In the genomic region with DNA sequence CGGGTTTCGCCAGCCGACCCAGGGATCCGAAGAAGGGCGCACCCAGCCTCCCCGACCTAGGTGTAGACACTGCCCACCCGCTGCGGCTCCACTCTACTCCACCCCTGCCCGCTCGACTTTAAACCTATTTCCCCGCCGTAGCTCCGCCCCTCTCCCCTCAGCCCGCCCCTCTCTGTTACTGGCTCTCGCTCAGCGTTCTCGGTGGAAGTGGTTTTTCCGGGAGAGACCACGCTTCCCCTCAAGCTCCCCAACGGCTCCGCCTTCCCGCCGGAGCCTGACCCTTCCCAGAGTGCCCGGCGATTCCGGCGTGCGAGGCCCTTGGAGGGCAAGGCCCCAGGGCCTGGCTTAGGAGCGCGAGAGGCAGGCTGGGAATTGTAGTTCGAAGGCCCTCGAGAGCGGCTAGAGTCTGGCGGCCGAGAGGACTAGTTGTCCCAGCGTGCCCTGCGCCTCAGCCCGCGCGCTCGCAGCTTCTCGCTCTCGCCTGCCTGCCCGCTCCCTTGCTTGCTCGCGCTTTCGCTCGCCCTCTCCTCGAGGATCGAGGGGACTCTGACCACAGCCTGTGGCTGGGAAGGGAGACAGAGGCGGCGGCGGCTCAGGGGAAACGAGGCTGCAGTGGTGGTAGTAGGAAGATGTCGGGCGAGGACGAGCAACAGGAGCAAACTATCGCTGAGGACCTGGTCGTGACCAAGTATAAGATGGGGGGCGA, we compare ENCODE assay signal across 8 cellular contexts. TPM values are rescaled to one million over a fixed set of nuclear protein-coding genes. Genes with fewer than 3 reads are reported as not detected.
A peak's percentile ranks its signal among the peaks of the same experiment; 100 is the strongest.
DNase-seq lines count a peak whose midpoint lies in the region; ATAC-seq and TF ChIP-seq lines count a peak whose summit lies in the region.

A gene (plus strand): TSS at position 451 of the 706 bp plus-strand sequence. CDS start 179 bp downstream, at position 630.

- TF ChIP-seq CTCF in KMS-11 (conservative IDR thresholded peaks at IDR 0.05; ENCODE audit: low read depth, low read length) (no peak; the same call in 1 of the 2 replicates), Peyer's patch (IDR thresholded peaks at IDR 0.05) (peak in 3 of 6 experiments; percentile 1 to 9 (median 8))

- H3K4me1 ChIP-seq in KMS-11 (ENCODE audit: low read depth, poor library complexity, severe bottlenecking) (peaks cover 32% of the 10 kb centered on the region), Peyer's patch (peaks cover 0 to 17% (median 8%) of the 10 kb centered on the region in 4 donors), muscle layer of duodenum (ENCODE audit: control insufficient read depth in 1 of 2, insufficient read depth in 2 of 2, low read length in 2 of 2) (peaks cover 10 to 28% of the 10 kb centered on the region in 2 donors)

- peak; percentile 98 for DNase-seq in DMS53 treated with DMSO at 0.1 percent for 48 hours (lab: John Stamatoyannopoulos, UW; ENCODE audit: unreplicated experiment)
- peak; percentile 97 to 99 (median 97) for DNase-seq in Peyer's patch
- DNase-seq in activated T-cell treated with anti-CD3 and anti-CD28 coated beads, Interleukin-2, amount 50 U/mL, for 48 hours: peak; percentile 99
- peak; percentile 96 for DNase-seq in stimulated activated CD8-positive, alpha-beta memory T cell treated with anti-CD3 and anti-CD28 coated beads, Interleukin-7, amount 100 ng/mL, for 4 hours (ENCODE audit: low read depth in 2 of 2)

- peak; percentile 79 to 96 for TF ChIP-seq POLR2A in Peyer's patch (IDR thresholded peaks at IDR 0.05)

- no peaks in the 10 kb centered on the region for H3K9me3 ChIP-seq in Peyer's patch
- no peaks in the 10 kb centered on the region for H3K9me3 ChIP-seq in muscle layer of duodenum (ENCODE audit: control insufficient read depth in 1 of 2, low read length in 2 of 2)

- H3K9ac ChIP-seq in KMS-11: peak within 1 kb of the TSS; percentile 86

- H3K36me3 ChIP-seq in KMS-11 (ENCODE audit: insufficient read depth) (peaks cover 32% of the 10 kb centered on the region; the same call in 1 of the 2 replicates), Peyer's patch (peaks cover 0 to 50% (median 0%) of the 10 kb centered on the region in 3 donors), muscle layer of duodenum (ENCODE audit: control insufficient read depth in 1 of 2, insufficient read depth in 2 of 2, low read length in 2 of 2) (peaks cover 20 to 25% of the 10 kb centered on the region in 2 donors)

- H3K79me2 ChIP-seq in KMS-11 (ENCODE audit: insufficient read depth, low read depth): peaks cover 49% of the 10 kb centered on the region

- H3K27me3 ChIP-seq in KMS-11 (ENCODE audit: insufficient read depth, low read depth): no peaks in the 10 kb centered on the region
- H3K27me3 ChIP-seq in Peyer's patch: no peaks in the 10 kb centered on the region
- H3K27me3 ChIP-seq in muscle layer of duodenum (ENCODE audit: low read depth, low read length): no peaks in the 10 kb centered on the region

- peak within 1 kb of the TSS; percentile 81 for H3K4me2 ChIP-seq in KMS-11

- peak within 1 kb of the TSS; percentile 61 for H3K27ac ChIP-seq in KMS-11
- H3K27ac ChIP-seq in Peyer's patch: peak within 1 kb of the TSS; percentile 69 to 89 (median 85)
- H3K27ac ChIP-seq in muscle layer of duodenum (ENCODE audit: low read length): peak within 1 kb of the TSS; percentile 90

- ATAC-seq in GM21737 (IDR thresholded peaks at IDR 0.05; ENCODE audit: unreplicated experiment) (peak; percentile 87), esophagus mucosa (peak; percentile 95)

- H4K20me1 ChIP-seq in KMS-11 (ENCODE audit: insufficient read depth): peaks cover 17% of the 10 kb centered on the region

- H3K4me3 ChIP-seq in KMS-11 (IDR thresholded peaks at IDR 0.05; ENCODE audit: insufficient read depth, low read depth, low read length) (peak within 1 kb of the TSS; percentile 77), Peyer's patch (peak within 1 kb of the TSS; percentile 56 to 91 (median 84)), muscle layer of duodenum (ENCODE audit: low read depth in 1 of 2, low read length in 2 of 2) (peak within 1 kb of the TSS; percentile 74 to 77)

- H2AFZ ChIP-seq in KMS-11 (ENCODE audit: low read depth): peak within 1 kb of the TSS; percentile 67

RNA-seq across cellular contexts. Expression of the gene that starts here (rescaled TPM):
- total RNA-seq in Peyer's patch: 100 to 1,000 TPM in 1 of 4 donors, 10 to 100 TPM in 3; 34.3 to 221 (median 48.7) TPM
- total RNA-seq in esophagus mucosa: 125 TPM

Comparison
In these comparisons a context has a peak if more than half of its experiments do, and no peak if none do; other contexts are left out.
1. Peak in every context shown above with its lines: DNase-seq, ATAC-seq, H3K4me3 ChIP-seq and H3K27ac ChIP-seq.